Comparison of ENCODE assay signal across 22 cellular contexts in genomic region chr4:159195400-159195799, GRCh38.
"Had no signal": no experiment of that assay in that cellular context is flagged by ENCODE, and none has a peak within 500 bp of the region (broad histone marks: within the 10 kb centered on the region; RNA-seq: fewer than 3 reads in every experiment).

No MANE protein-coding gene starts in this region.

- H3K4me3 ChIP-seq: heart left ventricle, lung, neural progenitor cell, ovary, right atrium auricular region, stomach, thoracic aorta, transverse colon had no signal

- ATAC-seq: heart left ventricle; left colon; left ventricle myocardium superior; natural killer cell treated with Interleukin-12 subunit alpha and Interleukin-12 subunit beta and Interleukin-15 and Interleukin-18, amount 100 ng/mL, for 72 hours had no signal

- H3K27me3 ChIP-seq: heart left ventricle, neural progenitor cell, ovary, right atrium auricular region, stomach, transverse colon had no signal

- H3K36me3 ChIP-seq: neural progenitor cell, ovary, right atrium auricular region, thoracic aorta, transverse colon had no signal

- DNase-seq: dermis blood vessel endothelial cell; foreskin melanocyte; heart left ventricle; hippocampal formation; left colon; left ventricle myocardium superior; mesenchymal stem cell; midbrain; nucleus accumbens; ovary; small intestine; stimulated activated CD4-positive, alpha-beta T cell treated with anti-CD3 and anti-CD28 coated beads, Interleukin-12 subunit alpha, Interleukin-12 subunit beta, amount 100 ng/mL, for 4 hours; stimulated activated naive CD4-positive, alpha-beta T cell; stomach; substantia nigra; transverse colon had no signal

- H3K9me3 ChIP-seq: heart left ventricle, ovary, right atrium auricular region, stomach, thoracic aorta, transverse colon had no signal

- H3K27ac ChIP-seq: heart left ventricle, neural progenitor cell, ovary, right atrium auricular region, stomach, thoracic aorta, transverse colon had no signal

- FAIRE-seq: endothelial cell of umbilical vein, small intestine had no signal
